Comparison of ENCODE assay signal across 24 cellular contexts in the genomic region with DNA sequence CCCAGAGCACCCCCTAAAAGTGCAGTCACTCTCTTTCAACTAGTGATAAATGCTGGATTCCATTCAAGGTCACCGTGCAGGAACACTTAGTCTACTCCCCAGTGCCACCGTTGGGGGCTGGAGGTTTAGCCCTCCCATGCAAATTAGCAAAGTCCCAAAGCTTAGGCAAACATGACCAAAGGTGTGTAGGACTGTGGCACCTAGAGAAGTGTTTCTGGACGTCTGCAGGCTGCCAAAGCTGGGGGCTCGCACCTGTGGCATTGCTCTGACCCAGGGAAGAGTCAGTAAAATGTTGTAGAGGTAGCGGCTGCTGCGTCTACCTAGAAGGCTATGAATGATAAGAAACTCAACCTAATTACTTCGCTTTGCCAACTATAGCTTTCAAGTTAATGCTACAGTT. TPM values are rescaled to one million over a fixed set of nuclear protein-coding genes. Genes with fewer than 3 reads are reported as not detected.
DNase-seq lines count a peak whose midpoint lies in the region; TF ChIP-seq lines count a peak whose summit lies in the region.
"Had no signal": no experiment of that assay in that cellular context is flagged by ENCODE, and none has a peak within 500 bp of the region (broad histone marks: within the 10 kb centered on the region; RNA-seq: fewer than 3 reads in every experiment).

No MANE protein-coding gene starts in this region.

- peak overlapping the region; percentile 35 to 99 (median 68) for H3K27ac ChIP-seq in esophagus muscularis mucosa (replicated peaks in 1 of 4)
- peak overlapping the region; percentile 18 to 100 (median 80) for H3K27ac ChIP-seq in sigmoid colon
- H3K27ac ChIP-seq: HL-60, KMS-11, Peyer's patch had no signal

- intact Hi-C loops in esophagus muscularis mucosa (cut with DNase I) (no loop called here), sigmoid colon (cut with DNase I) (loop anchor here (5.0 kb wide), 1 partner anchor 56 kb away; no protein-coding TSS in a partner anchor)

- peak overlapping the region; percentile 36 for H3K27ac Mint-ChIP-seq in chondrocyte (ENCODE audit: unreplicated experiment)
- H3K27ac Mint-ChIP-seq in glutamatergic neuron (ENCODE audit: unreplicated experiment), result no peak overlapping the region
- H3K27ac Mint-ChIP-seq: CD4-positive, alpha-beta memory T cell; IgD-negative memory B cell had no signal

- H3K4me1 ChIP-seq in esophagus muscularis mucosa (peaks cover 47 to 94% (median 83%) of the 10 kb centered on the region in 4 donors), sigmoid colon (peaks cover 0 to 90% (median 75%) of the 10 kb centered on the region in 4 donors)
- H3K4me1 ChIP-seq: Caco-2, Peyer's patch had no signal

- no peaks in the 10 kb centered on the region for H3K27me3 Mint-ChIP-seq in chondrocyte (ENCODE audit: low read depth)
- peaks cover 6% of the 10 kb centered on the region for H3K27me3 Mint-ChIP-seq in glutamatergic neuron (ENCODE audit: unreplicated experiment)

- H3K36me3 ChIP-seq in esophagus muscularis mucosa (peaks cover 0 to 13% (median 9%) of the 10 kb centered on the region in 4 donors), sigmoid colon (peaks cover 0 to 8% (median 0%) of the 10 kb centered on the region in 4 donors)
- H3K36me3 ChIP-seq: Peyer's patch had no signal

- H3K9me3 Mint-ChIP-seq in chondrocyte (ENCODE audit: low read depth) (no peaks in the 10 kb centered on the region), glutamatergic neuron (ENCODE audit: unreplicated experiment) (no peaks in the 10 kb centered on the region)

- no peak for TF ChIP-seq POLR2A in esophagus muscularis mucosa (IDR thresholded peaks at IDR 0.05; ENCODE audit: low read depth)
- TF ChIP-seq POLR2A in sigmoid colon (IDR thresholded peaks at IDR 0.05), result no peak

- DNase-seq in chondrocyte (ENCODE audit: low spot score), result no peak
- DNase-seq in esophagus muscularis mucosa (ENCODE audit: extremely low spot score), result no peak
- DNase-seq in mesenteric fat pad (ENCODE audit: low spot score), result peak; percentile 82
- DNase-seq in sigmoid colon, result peak; percentile 46
- DNase-seq in DMS153 treated with DMSO at 0.1 percent for 48 hours (lab: John Stamatoyannopoulos, UW; ENCODE audit: unreplicated experiment), result no peak
- no peak for DNase-seq in glutamatergic neuron
- no peak for DNase-seq in central memory CD4-positive, alpha-beta T cell
- DNase-seq: C1 segment of cervical spinal cord; Caco-2; CD4-positive, alpha-beta memory T cell; DMS79 treated with DMSO at 0.1 percent for 48 hours; GF-D8; MM.1S; NCI-H1048; NCI-H1417; NCI-H1694; NCI-H2029 treated with DMSO at 0.1 percent for 48 hours; NCI-H2227 treated with DMSO at 0.1 percent for 48 hours; NCI-H526 treated with DMSO at 0.1 percent for 48 hours; SK-N-SH had no signal

- H3K9me3 ChIP-seq in esophagus muscularis mucosa, result no peaks in the 10 kb centered on the region
- no peaks in the 10 kb centered on the region for H3K9me3 ChIP-seq in sigmoid colon
- H3K9me3 ChIP-seq: Caco-2, Peyer's patch, SK-N-SH had no signal

- H3K36me3 Mint-ChIP-seq in chondrocyte (ENCODE audit: low read depth) (peaks cover 44% of the 10 kb centered on the region), glutamatergic neuron (ENCODE audit: unreplicated experiment) (peaks cover 5% of the 10 kb centered on the region)
- H3K36me3 Mint-ChIP-seq: CD4-positive, alpha-beta memory T cell; IgD-negative memory B cell had no signal

- H3K4me3 Mint-ChIP-seq in chondrocyte (ENCODE audit: unreplicated experiment) (no peak overlapping the region), glutamatergic neuron (ENCODE audit: unreplicated experiment) (no peak overlapping the region)
- H3K4me3 Mint-ChIP-seq: CD4-positive, alpha-beta memory T cell; IgD-negative memory B cell had no signal

- WGBS in esophagus muscularis mucosa, result 89% methylated on average over 5 of the region's 7 CpGs
- 86 to 88% methylated on average over 7 of the region's 7 CpGs for WGBS in sigmoid colon, 2 donors

- TF ChIP-seq EP300 in esophagus muscularis mucosa (IDR thresholded peaks at IDR 0.05) (no peak), sigmoid colon (IDR thresholded peaks at IDR 0.05) (no peak)

- H3K4me1 Mint-ChIP-seq in chondrocyte (ENCODE audit: low read depth) (peaks cover 91% of the 10 kb centered on the region), glutamatergic neuron (ENCODE audit: low read depth, unreplicated experiment) (no peaks in the 10 kb centered on the region)
- H3K4me1 Mint-ChIP-seq: CD4-positive, alpha-beta memory T cell had no signal

- TF ChIP-seq CTCF in chondrocyte (IDR thresholded peaks at IDR 0.05), result no peak
- no peak for TF ChIP-seq CTCF in esophagus muscularis mucosa (IDR thresholded peaks at IDR 0.05)
- no peak for TF ChIP-seq CTCF in sigmoid colon (IDR thresholded peaks at IDR 0.05)
- TF ChIP-seq CTCF in glutamatergic neuron (IDR thresholded peaks at IDR 0.05; ENCODE audit: partially characterized antibody, unreplicated experiment), result no peak

- H3K27me3 ChIP-seq in esophagus muscularis mucosa (no peaks in the 10 kb centered on the region), sigmoid colon (no peaks in the 10 kb centered on the region)
- H3K27me3 ChIP-seq: Peyer's patch had no signal

- H3K4me3 ChIP-seq in esophagus muscularis mucosa (no peak overlapping the region), sigmoid colon (no peak overlapping the region)
- H3K4me3 ChIP-seq: Peyer's patch had no signal

RNA-seq across cellular contexts. Expression of gene COL4A1, which starts 13.9 kb away (rescaled TPM):
- total RNA-seq in chondrocyte, result 2,319 to 5,210 TPM (median 5,209 TPM) in 3 replicates
- total RNA-seq in esophagus muscularis mucosa, result 100 to 1,000 TPM; 328 to 578 (median 405) TPM
- 1,996 TPM for total RNA-seq in mesenteric fat pad
- 100 to 1,000 TPM; 235 to 598 (median 350) TPM for total RNA-seq in sigmoid colon
- polyA plus RNA-seq in sigmoid colon, result 10 to 100 TPM in 2 of 3 donors, 1 to 10 TPM in 1; 9.2 to 60.5 (median 10.8) TPM
- total RNA-seq in glutamatergic neuron (ENCODE audit: unreplicated experiment), result 14.6 TPM
- total RNA-seq: CD4-positive, alpha-beta memory T cell had no signal
- polyA plus RNA-seq: CD4-positive, alpha-beta memory T cell; IgD-negative memory B cell had no signal

RNA-seq across cellular contexts. Expression of gene COL4A2, which starts 14.0 kb away (rescaled TPM):
- total RNA-seq in chondrocyte (1,370 to 2,411 TPM (median 2,366 TPM) in 3 replicates), esophagus muscularis mucosa (100 to 1,000 TPM; 419 to 931 (median 555) TPM), mesenteric fat pad (1,333 TPM), sigmoid colon (1,000 to 10,000 TPM in 1 of 4 donors, 100 to 1,000 TPM in 3; 306 to 1,039 (median 489) TPM), glutamatergic neuron (ENCODE audit: unreplicated experiment) (60.9 TPM)
- polyA plus RNA-seq in sigmoid colon, result 10 to 100 TPM; 24.0 to 83.5 (median 25.2) TPM
- total RNA-seq: CD4-positive, alpha-beta memory T cell had no signal
- polyA plus RNA-seq: CD4-positive, alpha-beta memory T cell; IgD-negative memory B cell had no signal

Comparison
In these comparisons a context has a peak if more than half of its experiments do, and no peak if none do; other contexts are left out.
1. DNase-seq: peak in mesenteric fat pad (single experiment) and sigmoid colon (single experiment); none in chondrocyte (single experiment), esophagus muscularis mucosa (single experiment), DMS153 treated with DMSO at 0.1 percent for 48 hours (single experiment), glutamatergic neuron (single experiment) and central memory CD4-positive, alpha-beta T cell (single experiment).
2. RNA of gene COL4A1, which starts 13.9 kb away (total RNA-seq): 2,319 to 5,210 TPM in chondrocyte, 1,996 TPM in mesenteric fat pad (single experiment), 328 to 578 TPM in esophagus muscularis mucosa and 235 to 598 TPM in sigmoid colon; 14.6 TPM in glutamatergic neuron (single experiment); every median in the first group is over 10 times any median in the second.